In the genomic region with DNA sequence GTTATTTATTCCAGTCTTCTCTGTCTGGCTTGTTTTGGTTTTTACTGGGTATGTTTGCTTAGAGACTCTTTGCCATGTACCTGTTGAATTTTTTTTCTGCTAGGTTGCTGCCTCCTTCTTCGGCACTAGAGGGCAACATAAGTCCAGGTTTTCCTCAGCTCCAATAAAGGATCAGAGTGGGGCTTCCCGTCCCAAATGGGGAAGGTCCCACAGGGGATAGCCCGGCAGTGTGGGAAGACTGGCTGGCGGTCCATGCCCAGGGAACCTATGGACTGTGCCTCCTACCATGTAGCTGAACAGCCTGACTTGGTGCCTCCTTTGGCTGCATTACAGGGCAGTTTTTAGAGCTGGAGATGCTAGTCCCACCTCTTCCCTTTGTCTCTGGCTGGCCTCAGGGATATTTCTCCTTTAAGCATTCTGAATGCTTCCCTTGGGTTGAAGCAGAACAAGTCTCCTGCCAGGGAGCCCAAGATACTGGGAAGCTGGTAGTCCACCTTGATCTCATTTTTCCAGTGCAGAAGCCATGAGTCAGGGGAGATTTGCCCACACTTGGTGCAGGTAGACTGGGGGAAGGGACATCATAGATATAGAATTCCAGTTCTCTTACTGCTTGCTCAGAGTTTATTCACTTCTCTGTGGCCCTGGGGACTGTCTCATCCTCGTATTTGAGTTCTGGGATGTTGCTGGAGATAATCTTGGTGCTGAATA, we compare ENCODE assay signal across 1 cellular context.
TF ChIP-seq lines count a peak whose summit lies in the region.

No MANE protein-coding gene starts in this region.

TF ChIP-seq in GM23338, 12 proteins besides CTCF, POLR2A, EP300 and RAD21 (continued from another document):
- no peak for TF ChIP-seq EZH2phosphoT487 (IDR thresholded peaks at IDR 0.05; ENCODE audit: unreplicated experiment)
- no peak for TF ChIP-seq STAT1 (IDR thresholded peaks at IDR 0.05; ENCODE audit: unreplicated experiment)
- TF ChIP-seq ZNF114 (CRISPR knock-in tag; IDR thresholded peaks at IDR 0.05): no peak
- no peak for TF ChIP-seq ETS1 (IDR thresholded peaks at IDR 0.05)
- no peak for TF ChIP-seq EZH2 (IDR thresholded peaks at IDR 0.05; ENCODE audit: low read depth, unreplicated experiment)
- TF ChIP-seq JUNB (IDR thresholded peaks at IDR 0.05; ENCODE audit: unreplicated experiment): no peak
- TF ChIP-seq CREB1 (CRISPR knock-in tag; IDR thresholded peaks at IDR 0.05; ENCODE audit: low read depth): no peak
- no peak for TF ChIP-seq POLR2AphosphoS5 (IDR thresholded peaks at IDR 0.05; ENCODE audit: low read depth)
